Comparison of ENCODE assay signal across 1 cellular context in genomic region chr11:41289408-41289807, GRCh38.
TF ChIP-seq lines count a peak whose summit lies in the region.

No MANE protein-coding gene starts in this region.

TF ChIP-seq in HepG2, 621 proteins besides CTCF, POLR2A, EP300 and RAD21 (continued from another document):
- TF ChIP-seq ZNF646 (CRISPR knock-in tag; IDR thresholded peaks at IDR 0.05) (no peak), RBM22 (optimal IDR thresholded peaks at IDR 0.05; ENCODE audit: low read length) (no peak), MXD3 (CRISPR knock-in tag; IDR thresholded peaks at IDR 0.05) (no peak)
TF ChIP-seq in HepG2: peak in this region for 0.
